In the genomic region with DNA sequence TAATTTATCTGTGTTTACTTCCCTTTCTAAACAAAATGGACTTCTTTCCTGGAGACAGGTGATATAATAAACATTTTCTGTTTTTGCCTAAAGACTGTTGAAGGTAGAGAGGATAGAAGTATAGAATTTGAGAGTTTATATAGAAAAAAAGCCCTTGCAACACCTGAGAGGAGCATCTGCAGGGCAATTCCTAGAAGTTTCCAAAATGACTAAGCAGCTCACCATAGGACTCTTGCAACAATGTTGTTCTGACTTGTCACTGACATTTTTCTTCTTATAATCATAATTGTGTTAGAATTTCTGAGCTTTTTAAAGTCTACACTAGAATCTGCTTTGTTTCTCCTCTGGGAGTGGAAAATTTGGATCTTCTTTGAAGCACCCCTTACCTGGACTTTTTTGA, we compare ENCODE assay signal across 21 cellular contexts.
"Had no signal": no experiment of that assay in that cellular context is flagged by ENCODE, and none has a peak within 500 bp of the region (broad histone marks: within the 10 kb centered on the region; RNA-seq: fewer than 3 reads in every experiment).

No MANE protein-coding gene starts in this region.

- H3K4me2 ChIP-seq: SK-N-SH had no signal

- DNase-seq: IMR-90, Karpas-422, KG1, MM.1S, NCI-H1092 treated with DMSO at 0.1 percent for 48 hours, NCI-H1436, NCI-H187, NCI-H2029, NCI-H2081 treated with DMSO at 0.1 percent for 48 hours, NCI-H2171 treated with DMSO at 0.1 percent for 48 hours, NCI-H345, NCI-H446 treated with DMSO at 0.1 percent for 48 hours, NCI-H510A treated with DMSO at 0.1 percent for 48 hours, NCI-H526, NCI-H748 treated with DMSO at 0.1 percent for 48 hours, RPMI8226, SHP77, SK-N-SH, SW 1271 had no signal

- H3K9ac ChIP-seq: SK-N-SH had no signal

- ATAC-seq: HepG2 had no signal

- FAIRE-seq: HepG2, RCC 7860 had no signal

- H3K9me3 ChIP-seq: SK-N-SH had no signal
